In the genomic region with DNA sequence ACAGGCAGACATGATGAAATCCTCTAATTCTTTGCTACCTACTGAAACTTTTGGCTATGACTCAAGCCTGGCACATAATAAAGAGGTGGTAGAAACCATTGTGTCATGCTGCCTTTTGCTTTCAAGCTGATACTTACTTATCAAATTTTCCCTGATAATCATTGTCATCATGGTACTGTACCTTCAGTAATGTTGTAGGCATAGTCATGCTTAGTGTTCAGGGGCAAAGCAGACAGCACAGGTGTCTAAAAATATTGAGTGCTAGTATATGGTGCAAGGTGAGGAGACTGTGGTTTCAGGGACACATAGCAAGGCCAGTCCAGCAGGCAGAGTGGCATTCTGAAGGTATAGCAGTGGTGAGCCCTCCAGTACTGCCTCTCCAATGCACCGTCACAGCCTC, we compare ENCODE assay signal across 22 cellular contexts.
"Had no signal": no experiment of that assay in that cellular context is flagged by ENCODE, and none has a peak within 500 bp of the region (broad histone marks: within the 10 kb centered on the region; RNA-seq: fewer than 3 reads in every experiment).

No MANE protein-coding gene starts in this region.

- H3K4me2 ChIP-seq: smooth muscle cell had no signal

- H3K4me1 Mint-ChIP-seq: central memory CD8-positive, alpha-beta T cell; natural killer cell; stimulated activated naive CD8-positive, alpha-beta T cell treated with anti-CD3 and anti-CD28 coated beads, Interleukin-15, amount 100 ng/mL, for 72 hours had no signal

- H3K4me3 Mint-ChIP-seq: central memory CD8-positive, alpha-beta T cell; natural killer cell; stimulated activated naive CD8-positive, alpha-beta T cell treated with anti-CD3 and anti-CD28 coated beads, Interleukin-15, amount 100 ng/mL, for 72 hours had no signal

- H3K27ac Mint-ChIP-seq: natural killer cell; stimulated activated naive CD8-positive, alpha-beta T cell treated with anti-CD3 and anti-CD28 coated beads, Interleukin-15, amount 100 ng/mL, for 72 hours had no signal

- H3K27me3 Mint-ChIP-seq: central memory CD8-positive, alpha-beta T cell; stimulated activated naive CD8-positive, alpha-beta T cell treated with anti-CD3 and anti-CD28 coated beads, Interleukin-15, amount 100 ng/mL, for 72 hours had no signal

- H3K4me1 ChIP-seq: colonic mucosa, gastrocnemius medialis, pancreas, suprapubic skin, transverse colon, upper lobe of right lung, uterus had no signal

- H3K4me3 ChIP-seq: colonic mucosa, gastrocnemius medialis, pancreas, smooth muscle cell, suprapubic skin, transverse colon, upper lobe of right lung, uterus had no signal

- H3K36me3 ChIP-seq: colonic mucosa, gastrocnemius medialis, pancreas, suprapubic skin, transverse colon, upper lobe of right lung, uterus had no signal

- H3K27me3 ChIP-seq: colonic mucosa, gastrocnemius medialis, pancreas, suprapubic skin, transverse colon, upper lobe of right lung, uterus had no signal

- ATAC-seq: gastrocnemius medialis; natural killer cell; pancreas; sciatic nerve; stimulated activated naive CD8-positive, alpha-beta T cell treated with anti-CD3 and anti-CD28 coated beads, Interleukin-15, amount 100 ng/mL, for 72 hours; upper lobe of right lung had no signal

- DNase-seq: colonic mucosa; dermis blood vessel endothelial cell; effector memory CD4-positive, alpha-beta T cell; gastrocnemius medialis; head of caudate nucleus; hippocampal formation; natural killer cell; occipital lobe; pancreas; stimulated activated CD4-positive, alpha-beta T cell treated with anti-CD3 and anti-CD28 coated beads, Interleukin-12 subunit alpha, Interleukin-12 subunit beta, amount 100 ng/mL, for 4 hours; stimulated activated CD4-positive, alpha-beta T cell treated with anti-CD3 and anti-CD28 coated beads, Interleukin-1b, Interleukin-23, amount 100 ng/mL, for 48 hours; stimulated activated CD4-positive, alpha-beta T cell treated with anti-CD3 and anti-CD28 coated beads, Interleukin-4, amount 100 ng/mL, for 1 hour; stimulated activated CD8-positive, alpha-beta memory T cell treated with anti-CD3 and anti-CD28 coated beads, Interleukin-4, amount 100 ng/mL, for 48 hours; stimulated activated naive CD4-positive, alpha-beta T cell; stimulated activated naive CD8-positive, alpha-beta T cell treated with anti-CD3 and anti-CD28 coated beads, Interleukin-15, amount 100 ng/mL, for 72 hours; transverse colon; upper lobe of right lung; uterus had no signal

- H3K36me3 Mint-ChIP-seq: natural killer cell had no signal

- H3K9me3 ChIP-seq: colonic mucosa, gastrocnemius medialis, pancreas, suprapubic skin, transverse colon, upper lobe of right lung, uterus had no signal

- H3K27ac ChIP-seq: colonic mucosa, gastrocnemius medialis, pancreas, suprapubic skin, transverse colon, upper lobe of right lung, uterus had no signal
